In genomic region chrX:149830192-149830873, GRCh38 we compare ENCODE assay signal across 8 cellular contexts. TPM values are rescaled to one million over a fixed set of nuclear protein-coding genes. Genes with fewer than 3 reads are reported as not detected.
DNase-seq lines count a peak whose midpoint lies in the region; FAIRE-seq and TF ChIP-seq lines count a peak whose summit lies in the region.

No MANE protein-coding gene starts in this region.

- H3K4me1 ChIP-seq in ES-I3 (ENCODE audit: insufficient read depth, low read length), result peaks cover 50% of the 10 kb centered on the region
- peaks cover 0 to 8% (median 4%) of the 10 kb centered on the region in 4 donors for H3K4me1 ChIP-seq in esophagus muscularis mucosa
- no peaks in the 10 kb centered on the region for H3K4me1 ChIP-seq in rectal smooth muscle tissue (ENCODE audit: control insufficient read depth, insufficient read depth, low read length)
- H3K4me1 ChIP-seq in kidney (ENCODE audit: control insufficient read depth in 1 of 2, insufficient read depth in 1 of 2, low read depth in 1 of 2, low read length in 2 of 2), result peaks cover 0 to 2% of the 10 kb centered on the region in 2 donors

- intact Hi-C loops in esophagus muscularis mucosa (cut with DNase I) (no loop called here), kidney (cut with DNase I) (no loop called here)

- TF ChIP-seq EP300 in esophagus muscularis mucosa (IDR thresholded peaks at IDR 0.05), result no peak

- H3K27ac ChIP-seq in esophagus muscularis mucosa (replicated peaks in 1 of 4) (peak overlapping the region; percentile 53 to 62 (median 57)), rectal smooth muscle tissue (ENCODE audit: low read depth, low read length) (peak overlapping the region; percentile 55), kidney (ENCODE audit: low read depth in 2 of 2, low read length in 2 of 2) (no peak overlapping the region)

- H3K9me3 ChIP-seq in ES-I3 (ENCODE audit: control insufficient read depth, insufficient read depth, low read length) (no peaks in the 10 kb centered on the region), esophagus muscularis mucosa (no peaks in the 10 kb centered on the region), kidney (ENCODE audit: control insufficient read depth in 1 of 2, low read length in 2 of 2) (no peaks in the 10 kb centered on the region)

- peak overlapping the region; percentile 51 for H3K9ac ChIP-seq in ES-I3 (ENCODE audit: low read depth, low read length)
- H3K9ac ChIP-seq in rectal smooth muscle tissue (ENCODE audit: low read length), result no peak overlapping the region
- no peak overlapping the region for H3K9ac ChIP-seq in kidney (ENCODE audit: low read length in 2 of 2)

- no peak for TF ChIP-seq CTCF in WI38 (IDR thresholded peaks at IDR 0.05; ENCODE audit: low read depth, low read length)
- TF ChIP-seq CTCF in esophagus muscularis mucosa (IDR thresholded peaks at IDR 0.05), result no peak
- TF ChIP-seq CTCF in kidney (IDR thresholded peaks at IDR 0.05; ENCODE audit: borderline replicate concordance, extremely low read depth, insufficient read depth), result no peak

- H3K4me3 ChIP-seq in H7 (ENCODE audit: insufficient read depth, low read depth, low read length) (peak overlapping the region; percentile 29), WI38 (ENCODE audit: low read depth, low read length) (peak overlapping the region; percentile 40), esophagus muscularis mucosa (peak overlapping the region; percentile 34 to 49 (median 36)), rectal smooth muscle tissue (ENCODE audit: low read length) (peak overlapping the region; percentile 44), kidney (ENCODE audit: low read length in 2 of 2) (peak overlapping the region in 1 of 2 donors; percentile 43)

- no peaks in the 10 kb centered on the region for H3K27me3 ChIP-seq in H7 (ENCODE audit: control insufficient read depth, insufficient read depth, low read length)
- no peaks in the 10 kb centered on the region for H3K27me3 ChIP-seq in esophagus muscularis mucosa
- H3K27me3 ChIP-seq in rectal smooth muscle tissue (ENCODE audit: control insufficient read depth, insufficient read depth, low read length), result no peaks in the 10 kb centered on the region

- FAIRE-seq in kidney (lab: Jason Lieb, UNC), result no peak

- no peak for TF ChIP-seq POLR2A in esophagus muscularis mucosa (IDR thresholded peaks at IDR 0.05; ENCODE audit: low read depth)

- WGBS in esophagus muscularis mucosa, result 18% methylated on average over 18 of the region's 18 CpGs

- peak; percentile 56 for DNase-seq in H7
- no peak for DNase-seq in esophagus muscularis mucosa (ENCODE audit: extremely low spot score)
- DNase-seq in NCI-H2196 treated with DMSO at 0.1 percent for 48 hours (lab: John Stamatoyannopoulos, UW; ENCODE audit: unreplicated experiment), result no peak
- DNase-seq in kidney, result no peak
- DNase-seq in iPS-NIHi7 (ENCODE audit: extremely low spot score), result no peak

- H3K36me3 ChIP-seq in ES-I3 (ENCODE audit: insufficient read depth, low read length) (no peaks in the 10 kb centered on the region), H7 (replicated peaks; ENCODE audit: control insufficient read depth, insufficient read depth, low read length) (no peaks in the 10 kb centered on the region), esophagus muscularis mucosa (no peaks in the 10 kb centered on the region), rectal smooth muscle tissue (ENCODE audit: control insufficient read depth, insufficient read depth, low read length) (no peaks in the 10 kb centered on the region), kidney (ENCODE audit: control insufficient read depth in 1 of 2, insufficient read depth in 2 of 2, low read length in 2 of 2) (no peaks in the 10 kb centered on the region)

RNA-seq across cellular contexts. Expression of gene MAGEA9, which starts 48.6 kb away (rescaled TPM):
- total RNA-seq in H7 (2014; rRNA removed; shearing (Covaris generic)), result not detected in 2 replicates
- total RNA-seq in esophagus muscularis mucosa (not detected), kidney (not detected)
- polyA plus RNA-seq in kidney (ENCODE audit: insufficient read depth, low read depth, low replicate concordance), result not detected

RNA-seq across cellular contexts. Expression of gene MAGEA8, which starts 50.6 kb away (rescaled TPM):
- not detected in 2 replicates for total RNA-seq in H7 (2014; rRNA removed; shearing (Covaris generic))
- not detected for total RNA-seq in esophagus muscularis mucosa
- total RNA-seq in kidney, result not detected
- polyA plus RNA-seq in kidney (ENCODE audit: insufficient read depth, low read depth, low replicate concordance), result not detected

RNA-seq across cellular contexts. Expression of gene HSFX1, which starts 56.5 kb away (rescaled TPM):
- 0.11 and 0.76 TPM in 2 replicates for total RNA-seq in H7 (2014; rRNA removed; shearing (Covaris generic))
- total RNA-seq in esophagus muscularis mucosa, result 1 to 10 TPM in 3 of 4 donors, under 1 TPM in 1; 0.78 to 2.0 (median 1.2) TPM
- 0.98 TPM for total RNA-seq in kidney
- not detected for polyA plus RNA-seq in kidney (ENCODE audit: insufficient read depth, low read depth, low replicate concordance)

Comparison
In these comparisons a context has a peak if more than half of its experiments do, and no peak if none do; other contexts are left out.
1. H3K27ac ChIP-seq: peak in esophagus muscularis mucosa (4 of 4) and rectal smooth muscle tissue (single experiment); none in kidney (0 of 2).